Comparison of ENCODE assay signal across 1 cellular context in genomic region chr10:71213127-71213616, GRCh38.
TF ChIP-seq lines count a peak whose summit lies in the region.

No MANE protein-coding gene starts in this region.

TF ChIP-seq in H1, 55 proteins besides CTCF, POLR2A, EP300 and RAD21 (continued from another document):
- TF ChIP-seq SRF (IDR thresholded peaks at IDR 0.05; ENCODE audit: low read depth, low read length) (no peak), PHF8 (conservative IDR thresholded peaks at IDR 0.05; ENCODE audit: low read depth, low read length) (no peak), EZH2 (IDR thresholded peaks at IDR 0.05; ENCODE audit: low read depth, low read length, severe bottlenecking) (no peak), FOSL1 (IDR thresholded peaks at IDR 0.05; ENCODE audit: insufficient read depth, low read depth, low read length) (no peak), ASH2L (IDR thresholded peaks at IDR 0.05; ENCODE audit: low read length) (peak; percentile 50), TBP (IDR thresholded peaks at IDR 0.05; ENCODE audit: low read depth, low read length) (peak; percentile 29; the same call in 1 of the 2 replicates), SUZ12 (IDR thresholded peaks at IDR 0.05; ENCODE audit: low read length) (peak; percentile 51; the same call in 1 of the 2 replicates)
